10 cellular contexts compared by ENCODE assay signal in the genomic region with DNA sequence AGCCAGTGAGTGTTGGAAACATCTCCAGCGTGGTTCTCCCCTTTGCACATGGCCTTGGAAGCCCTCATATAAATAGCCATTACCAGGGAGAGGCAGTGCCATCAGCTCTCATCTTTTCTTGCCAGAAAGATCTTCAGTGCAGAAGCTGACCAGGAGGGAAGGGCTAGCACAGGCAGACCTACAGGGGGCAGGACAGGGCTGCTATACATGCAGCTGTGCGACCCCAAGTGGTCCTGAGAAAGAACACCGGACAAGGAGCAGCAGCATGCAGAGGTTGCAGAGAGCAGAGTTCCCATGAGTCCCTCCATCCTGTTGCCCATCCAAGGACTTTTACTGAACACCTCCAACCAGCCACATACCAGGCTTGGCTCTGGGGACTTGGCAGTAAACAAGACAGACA. TPM values are rescaled to one million over a fixed set of nuclear protein-coding genes. Genes with fewer than 3 reads are reported as not detected.
DNase-seq lines count a peak whose midpoint lies in the region; ATAC-seq and TF ChIP-seq lines count a peak whose summit lies in the region.
"Had no signal": no experiment of that assay in that cellular context is flagged by ENCODE, and none has a peak within 500 bp of the region (broad histone marks: within the 10 kb centered on the region; RNA-seq: fewer than 3 reads in every experiment).

No MANE protein-coding gene starts in this region.

- DNase-seq in HL-60 (ENCODE audit: low read depth in 1 of 2, low spot score in 1 of 2) (no peak), WERI-Rb-1 (peak; percentile 79), midbrain (lab: John Stamatoyannopoulos, UW) (peak; percentile 15), stomach (no peak), DMS79 treated with DMSO at 0.1 percent for 48 hours (lab: John Stamatoyannopoulos, UW) (no peak), A172 (ENCODE audit: low spot score) (no peak)
- DNase-seq in naive thymus-derived CD4-positive, alpha-beta T cell: no peak

- no peak for ATAC-seq in naive thymus-derived CD4-positive, alpha-beta T cell

- CTCF ChIA-PET in naive thymus-derived CD4-positive, alpha-beta T cell (lab: Charles Lee): interaction anchor here (0.8 kb wide), 1 partner anchor 11 kb away, joined by 3 read pairs; no protein-coding TSS in a partner anchor

- no peak overlapping the region for H3K27ac Mint-ChIP-seq in naive thymus-derived CD4-positive, alpha-beta T cell
- H3K27ac Mint-ChIP-seq: IgD-negative memory B cell had no signal

- no peaks in the 10 kb centered on the region for H3K4me1 Mint-ChIP-seq in naive thymus-derived CD4-positive, alpha-beta T cell
- H3K4me1 Mint-ChIP-seq: central memory CD8-positive, alpha-beta T cell; IgD-negative memory B cell had no signal

- H3K27me3 Mint-ChIP-seq in naive thymus-derived CD4-positive, alpha-beta T cell: peaks cover 0 to 19% (median 6%) of the 10 kb centered on the region in 5 donors

- no peak overlapping the region for H3K4me3 Mint-ChIP-seq in naive thymus-derived CD4-positive, alpha-beta T cell
- H3K4me3 Mint-ChIP-seq: central memory CD8-positive, alpha-beta T cell; IgD-negative memory B cell had no signal

- no peaks in the 10 kb centered on the region for H3K36me3 Mint-ChIP-seq in naive thymus-derived CD4-positive, alpha-beta T cell
- H3K36me3 Mint-ChIP-seq: IgD-negative memory B cell had no signal

- H3K9me3 ChIP-seq in WERI-Rb-1 (ENCODE audit: severe bottlenecking): no peaks in the 10 kb centered on the region
- peaks cover 0 to 11% (median 5%) of the 10 kb centered on the region in 4 donors for H3K9me3 ChIP-seq in stomach
- H3K9me3 ChIP-seq in naive thymus-derived CD4-positive, alpha-beta T cell (ENCODE audit: control insufficient read depth in 2 of 3, low read length in 3 of 3): no peaks in the 10 kb centered on the region

- no peak for TF ChIP-seq EP300 in stomach (IDR thresholded peaks at IDR 0.05)

- H3K4me1 ChIP-seq in stomach: peaks cover 6 to 19% (median 8%) of the 10 kb centered on the region in 4 donors
- H3K4me1 ChIP-seq in naive thymus-derived CD4-positive, alpha-beta T cell (ENCODE audit: control insufficient read depth in 2 of 2, insufficient read depth in 2 of 2, low read length in 2 of 2): no peaks in the 10 kb centered on the region

- POLR2A ChIA-PET in naive thymus-derived CD4-positive, alpha-beta T cell (lab: Charles Lee): no interaction called here

- H3K4me3 ChIP-seq in HL-60 (replicated peaks; ENCODE audit: insufficient read depth, low read length) (no peak overlapping the region), WERI-Rb-1 (ENCODE audit: low read depth, low read length) (no peak overlapping the region), stomach (no peak overlapping the region)
- H3K4me3 ChIP-seq in naive thymus-derived CD4-positive, alpha-beta T cell (ENCODE audit: low read length): no peak overlapping the region

- peak; percentile 69 for TF ChIP-seq CTCF in GM12872 (IDR thresholded peaks at IDR 0.05; ENCODE audit: insufficient read depth, low read depth, low read length)
- TF ChIP-seq CTCF in HL-60 (IDR thresholded peaks at IDR 0.05; ENCODE audit: insufficient read depth, low read length): peak; percentile 26
- TF ChIP-seq CTCF in WERI-Rb-1 (IDR thresholded peaks at IDR 0.05; ENCODE audit: low read depth, low read length): peak; percentile 99
- TF ChIP-seq CTCF in stomach (IDR thresholded peaks at IDR 0.05): no peak

- H3K36me3 ChIP-seq in WERI-Rb-1: no peaks in the 10 kb centered on the region
- no peaks in the 10 kb centered on the region for H3K36me3 ChIP-seq in stomach
- no peaks in the 10 kb centered on the region for H3K36me3 ChIP-seq in naive thymus-derived CD4-positive, alpha-beta T cell (ENCODE audit: control insufficient read depth in 2 of 3, insufficient read depth in 3 of 3, low read length in 3 of 3)

- H3K27me3 ChIP-seq in HL-60 (ENCODE audit: insufficient read depth, poor library complexity, severe bottlenecking) (no peaks in the 10 kb centered on the region), WERI-Rb-1 (ENCODE audit: insufficient read depth, low read depth, severe bottlenecking) (no peaks in the 10 kb centered on the region), stomach (peaks cover 0 to 7% (median 0%) of the 10 kb centered on the region in 3 donors)
- no peaks in the 10 kb centered on the region for H3K27me3 ChIP-seq in naive thymus-derived CD4-positive, alpha-beta T cell (ENCODE audit: control insufficient read depth in 2 of 2, insufficient read depth in 2 of 2, low read length in 2 of 2)

- TF ChIP-seq POLR2A in stomach (IDR thresholded peaks at IDR 0.05): no peak

- peaks cover 0 to 7% (median 0%) of the 10 kb centered on the region in 11 donors for H3K9me3 Mint-ChIP-seq in naive thymus-derived CD4-positive, alpha-beta T cell
- H3K9me3 Mint-ChIP-seq: central memory CD8-positive, alpha-beta T cell; IgD-negative memory B cell had no signal

- intact Hi-C loops in stomach (cut with DNase I; ENCODE audit: low total_unique reads): no loop called here
- intact Hi-C loops in naive thymus-derived CD4-positive, alpha-beta T cell (cut with micrococcal nuclease): no loop called here

- H3K27ac ChIP-seq in HL-60 (replicated peaks) (no peak overlapping the region), WERI-Rb-1 (no peak overlapping the region), stomach (no peak overlapping the region)
- no peak overlapping the region for H3K27ac ChIP-seq in naive thymus-derived CD4-positive, alpha-beta T cell (ENCODE audit: low read depth, low read length)

- WGBS in stomach, 5 donors: 25 to 56% (median 32%) methylated on average over 3 of the region's 3 CpGs

RNA-seq across cellular contexts. Expression of gene GRID1, which starts 17.1 kb away (rescaled TPM):
- total RNA-seq in stomach: 1 to 10 TPM in 4 of 5 donors, not detected in 1; 1.0 to 8.5 (median 1.9) TPM
- under 1 TPM; 0.31 to 0.63 (median 0.50) TPM for polyA plus RNA-seq in stomach
- not detected for total RNA-seq in naive thymus-derived CD4-positive, alpha-beta T cell
- polyA plus RNA-seq in naive thymus-derived CD4-positive, alpha-beta T cell: not detected
- total RNA-seq in A172 (2014; rRNA removed; shearing (Covaris generic)): 4.9 and 5.2 TPM in 2 replicates
- polyA plus RNA-seq: IgD-negative memory B cell had no signal

Comparison
In these comparisons a context has a peak if more than half of its experiments do, and no peak if none do; other contexts are left out.
1. CTCF ChIP-seq: peak in GM12872 (single experiment), HL-60 (single experiment) and WERI-Rb-1 (single experiment); none in stomach (0 of 7).
2. DNase-seq: peak in WERI-Rb-1 (single experiment) and midbrain (single experiment); none in HL-60 (0 of 2), stomach (single experiment), DMS79 treated with DMSO at 0.1 percent for 48 hours (single experiment), naive thymus-derived CD4-positive, alpha-beta T cell (0 of 9) and A172 (single experiment).